In the genomic region with DNA sequence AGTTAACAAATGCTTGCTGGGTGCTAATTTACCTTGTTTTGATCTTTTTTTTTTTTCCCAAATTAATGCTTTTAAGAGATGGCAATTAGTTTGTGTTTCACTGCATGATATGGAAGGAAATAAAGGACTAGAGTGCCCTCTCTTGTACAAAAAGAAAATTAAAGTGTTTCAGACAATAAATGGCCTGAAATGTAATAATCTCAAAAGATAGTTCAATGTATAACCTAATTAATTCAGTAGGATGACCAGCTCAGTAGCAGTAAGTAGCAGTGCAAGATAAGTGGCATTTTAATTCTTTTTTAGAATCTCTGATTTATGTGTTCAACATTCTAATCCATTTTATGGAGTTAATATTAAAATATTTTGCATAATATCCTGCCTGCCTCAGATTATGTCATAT, we compare ENCODE assay signal across 9 cellular contexts. TPM values are rescaled to one million over a fixed set of nuclear protein-coding genes. Genes with fewer than 3 reads are reported as not detected.
DNase-seq lines count a peak whose midpoint lies in the region; ATAC-seq, FAIRE-seq and TF ChIP-seq lines count a peak whose summit lies in the region.
"Had no signal": no experiment of that assay in that cellular context is flagged by ENCODE, and none has a peak within 500 bp of the region (broad histone marks: within the 10 kb centered on the region; RNA-seq: fewer than 3 reads in every experiment).

No MANE protein-coding gene starts in this region.

- no peak overlapping the region for H3K4me3 ChIP-seq in choroid plexus epithelial cell (ENCODE audit: low read depth, low read length)
- no peak overlapping the region for H3K4me3 ChIP-seq in pancreas
- H3K4me3 ChIP-seq: BLaER1 had no signal

- H3K9me3 Mint-ChIP-seq in natural killer cell (no peaks in the 10 kb centered on the region), WTC11 (no peaks in the 10 kb centered on the region)

- TF ChIP-seq CTCF in choroid plexus epithelial cell (conservative IDR thresholded peaks at IDR 0.05; ENCODE audit: low read depth, low read length) (peak; percentile 48), pancreas (IDR thresholded peaks at IDR 0.05) (peak in 1 of 4 donors; percentile 21), natural killer cell (IDR thresholded peaks at IDR 0.05) (no peak), WTC11 (IDR thresholded peaks at IDR 0.05) (no peak)

- H3K27ac ChIP-seq in pancreas = no peak overlapping the region
- H3K27ac ChIP-seq: BLaER1 had no signal

- H3K36me3 ChIP-seq in pancreas = no peaks in the 10 kb centered on the region

- FAIRE-seq in pancreas (lab: Jason Lieb, UNC) = peak; percentile 94

- no peaks in the 10 kb centered on the region for H3K4me1 ChIP-seq in pancreas

- peaks cover 0 to 3% of the 10 kb centered on the region in 2 donors for H3K27me3 Mint-ChIP-seq in natural killer cell (ENCODE audit: low read depth in 2 of 2)
- no peaks in the 10 kb centered on the region for H3K27me3 Mint-ChIP-seq in WTC11 (ENCODE audit: low read depth)

- H3K9me3 ChIP-seq in pancreas = no peaks in the 10 kb centered on the region
- H3K9me3 ChIP-seq: BLaER1 had no signal

- H3K4me1 Mint-ChIP-seq in natural killer cell = no peaks in the 10 kb centered on the region
- no peaks in the 10 kb centered on the region for H3K4me1 Mint-ChIP-seq in WTC11

- DNase-seq in DMS79 treated with DMSO at 0.1 percent for 48 hours (lab: John Stamatoyannopoulos, UW) = peak; percentile 2
- DNase-seq in DMS79 (lab: John Stamatoyannopoulos, UW) = no peak
- DNase-seq in NCI-H524 treated with DMSO at 0.1 percent for 48 hours (lab: John Stamatoyannopoulos, UW) = peak; percentile 49
- peak; percentile 51 for DNase-seq in choroid plexus epithelial cell (ENCODE audit: low read depth)
- no peak for DNase-seq in pancreas
- no peak for DNase-seq in DMS153 (lab: John Stamatoyannopoulos, UW)
- no peak for DNase-seq in natural killer cell
- no peak for DNase-seq in WTC11 (ENCODE audit: low spot score)

- POLR2A ChIA-PET in WTC11 (lab: Charles Lee) = no interaction called here

- CTCF ChIA-PET in WTC11 (lab: Charles Lee) = interaction anchor here (1.2 to 2.1 kb wide), 2 partner anchors 158 kb away, joined by 5 to 12 read pairs; no protein-coding TSS in a partner anchor

- no peak overlapping the region for H3K27ac Mint-ChIP-seq in natural killer cell
- H3K27ac Mint-ChIP-seq in WTC11 = no peak overlapping the region

- intact Hi-C loops in pancreas (cut with DNase I) = loop anchor here in 2 of 3 donors (10.0 kb wide), 1 partner anchor 237 kb away; no protein-coding TSS in a partner anchor
- intact Hi-C loops in natural killer cell (cut with micrococcal nuclease) = no loop called here

- ATAC-seq in pancreas (peak in 3 of 4 donors; percentile 63 to 67 (median 65)), natural killer cell (no peak), WTC11 (no peak)

- H3K36me3 Mint-ChIP-seq in natural killer cell (no peaks in the 10 kb centered on the region), WTC11 (peaks cover 4% of the 10 kb centered on the region; the same call in 1 of the 2 replicates)

- no peaks in the 10 kb centered on the region for H3K27me3 ChIP-seq in pancreas
- H3K27me3 ChIP-seq: BLaER1 had no signal

- H3K4me3 Mint-ChIP-seq in natural killer cell (no peak overlapping the region), WTC11 (no peak overlapping the region)

TF ChIP-seq in WTC11, 78 proteins besides CTCF, POLR2A, EP300 and RAD21 (continues in another document):
- TF ChIP-seq NFYB (CRISPR knock-in tag; conservative IDR thresholded peaks at IDR 0.05; ENCODE audit: low read depth) (no peak), TEAD4 (CRISPR knock-in tag; IDR thresholded peaks at IDR 0.05) (no peak), ZNF532 (CRISPR knock-in tag; IDR thresholded peaks at IDR 0.05; ENCODE audit: borderline replicate concordance) (no peak), ZNF281 (CRISPR knock-in tag; IDR thresholded peaks at IDR 0.05) (no peak), MYBL2 (CRISPR knock-in tag; IDR thresholded peaks at IDR 0.05) (no peak), NFE2L1 (CRISPR knock-in tag; IDR thresholded peaks at IDR 0.05) (no peak)
- TF ChIP-seq, protein P1, sequence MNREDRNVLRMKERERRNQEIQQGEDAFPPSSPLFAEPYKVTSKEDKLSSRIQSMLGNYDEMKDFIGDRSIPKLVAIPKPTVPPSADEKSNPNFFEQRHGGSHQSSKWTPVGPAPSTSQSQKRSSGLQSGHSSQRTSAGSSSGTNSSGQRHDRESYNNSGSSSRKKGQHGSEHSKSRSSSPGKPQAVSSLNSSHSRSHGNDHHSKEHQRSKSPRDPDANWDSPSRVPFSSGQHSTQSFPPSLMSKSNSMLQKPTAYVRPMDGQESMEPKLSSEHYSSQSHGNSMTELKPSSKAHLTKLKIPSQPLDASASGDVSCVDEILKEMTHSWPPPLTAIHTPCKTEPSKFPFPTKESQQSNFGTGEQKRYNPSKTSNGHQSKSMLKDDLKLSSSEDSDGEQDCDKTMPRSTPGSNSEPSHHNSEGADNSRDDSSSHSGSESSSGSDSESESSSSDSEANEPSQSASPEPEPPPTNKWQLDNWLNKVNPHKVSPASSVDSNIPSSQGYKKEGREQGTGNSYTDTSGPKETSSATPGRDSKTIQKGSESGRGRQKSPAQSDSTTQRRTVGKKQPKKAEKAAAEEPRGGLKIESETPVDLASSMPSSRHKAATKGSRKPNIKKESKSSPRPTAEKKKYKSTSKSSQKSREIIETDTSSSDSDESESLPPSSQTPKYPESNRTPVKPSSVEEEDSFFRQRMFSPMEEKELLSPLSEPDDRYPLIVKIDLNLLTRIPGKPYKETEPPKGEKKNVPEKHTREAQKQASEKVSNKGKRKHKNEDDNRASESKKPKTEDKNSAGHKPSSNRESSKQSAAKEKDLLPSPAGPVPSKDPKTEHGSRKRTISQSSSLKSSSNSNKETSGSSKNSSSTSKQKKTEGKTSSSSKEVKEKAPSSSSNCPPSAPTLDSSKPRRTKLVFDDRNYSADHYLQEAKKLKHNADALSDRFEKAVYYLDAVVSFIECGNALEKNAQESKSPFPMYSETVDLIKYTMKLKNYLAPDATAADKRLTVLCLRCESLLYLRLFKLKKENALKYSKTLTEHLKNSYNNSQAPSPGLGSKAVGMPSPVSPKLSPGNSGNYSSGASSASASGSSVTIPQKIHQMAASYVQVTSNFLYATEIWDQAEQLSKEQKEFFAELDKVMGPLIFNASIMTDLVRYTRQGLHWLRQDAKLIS (CRISPR knock-in tag; IDR thresholded peaks at IDR 0.05; ENCODE audit: borderline replicate concordance) = no peak
- TF ChIP-seq, protein P2, sequence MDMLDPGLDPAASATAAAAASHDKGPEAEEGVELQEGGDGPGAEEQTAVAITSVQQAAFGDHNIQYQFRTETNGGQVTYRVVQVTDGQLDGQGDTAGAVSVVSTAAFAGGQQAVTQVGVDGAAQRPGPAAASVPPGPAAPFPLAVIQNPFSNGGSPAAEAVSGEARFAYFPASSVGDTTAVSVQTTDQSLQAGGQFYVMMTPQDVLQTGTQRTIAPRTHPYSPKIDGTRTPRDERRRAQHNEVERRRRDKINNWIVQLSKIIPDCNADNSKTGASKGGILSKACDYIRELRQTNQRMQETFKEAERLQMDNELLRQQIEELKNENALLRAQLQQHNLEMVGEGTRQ (CRISPR knock-in tag; IDR thresholded peaks at IDR 0.05) = no peak

RNA-seq across cellular contexts. Expression of gene MYO18B, which starts 39.9 kb away (rescaled TPM):
- total RNA-seq in pancreas (under 1 TPM; 0.05 to 0.47 (median 0.10) TPM), natural killer cell (under 1 TPM; 0.07 to 0.14 (median 0.10) TPM), WTC11 (2021) (0.55 to 1.4 TPM (median 0.96 TPM) in 3 replicates)
- under 1 TPM; 0.15 to 0.23 TPM for polyA plus RNA-seq in pancreas

Comparison
In these comparisons a context has a peak if more than half of its experiments do, and no peak if none do; other contexts are left out.
1. DNase-seq: peak in DMS79 treated with DMSO at 0.1 percent for 48 hours (single experiment), NCI-H524 treated with DMSO at 0.1 percent for 48 hours (single experiment) and choroid plexus epithelial cell (single experiment); none in DMS79 (single experiment), pancreas (0 of 6), DMS153 (single experiment), natural killer cell (single experiment) and WTC11 (single experiment).
2. ATAC-seq: peak in pancreas (3 of 4); none in natural killer cell (0 of 3) and WTC11 (single experiment).